ENCODE assay signal across 18 cellular contexts in the genomic region with DNA sequence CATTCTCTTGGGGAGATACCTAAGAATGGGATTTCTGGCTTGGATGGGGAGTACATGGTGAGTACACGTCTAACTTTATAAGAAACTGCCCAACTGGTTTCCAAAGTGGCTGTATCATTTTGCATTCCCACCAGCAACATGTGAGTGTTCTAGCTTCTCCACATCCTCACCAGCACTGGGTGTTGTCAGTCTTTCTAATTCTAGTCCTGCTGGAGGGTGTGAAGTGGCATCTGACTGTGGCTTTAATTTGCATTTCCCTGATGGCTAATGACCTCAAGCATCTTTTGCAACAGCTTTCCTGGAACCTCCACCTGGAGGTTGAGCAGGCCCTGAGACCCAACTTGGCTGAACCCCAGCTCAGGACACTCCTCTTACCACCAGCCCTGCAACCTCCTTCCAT. TPM values are rescaled to one million over a fixed set of nuclear protein-coding genes. Genes with fewer than 3 reads are reported as not detected.
DNase-seq lines count a peak whose midpoint lies in the region; ATAC-seq and TF ChIP-seq lines count a peak whose summit lies in the region.
"Had no signal": no experiment of that assay in that cellular context is flagged by ENCODE, and none has a peak within 500 bp of the region (broad histone marks: within the 10 kb centered on the region; RNA-seq: fewer than 3 reads in every experiment).

No MANE protein-coding gene starts in this region.

- POLR2A ChIA-PET in activated CD4-positive, alpha-beta T cell treated with anti-CD3 and anti-CD28 coated beads for 36 hours (lab: Charles Lee) = interaction anchor here (0.6 to 1.0 kb wide), 2 partner anchors 12 to 200 kb away, joined by 3 to 5 read pairs; no protein-coding TSS in a partner anchor

- H3K27ac ChIP-seq in SJSA1 = no peak overlapping the region
- peak overlapping the region; percentile 54 for H3K27ac ChIP-seq in cingulate gyrus (ENCODE audit: low read depth, low read length)
- H3K27ac ChIP-seq: body of pancreas, foreskin keratinocyte had no signal

- intact Hi-C loops in activated CD4-positive, alpha-beta T cell treated with anti-CD3 and anti-CD28 coated beads for 36 hours (cut with DNase I, micrococcal nuclease) = loop anchor here in 1 of 2 experiments (10.0 kb wide), 1 partner anchor 851 kb away; a partner anchor contains a TSS

- TF ChIP-seq CTCF in GM20000 (IDR thresholded peaks at IDR 0.05; ENCODE audit: extremely low read depth, missing control alignments) = no peak

- CTCF ChIA-PET in activated CD4-positive, alpha-beta T cell treated with anti-CD3 and anti-CD28 coated beads for 36 hours (lab: Charles Lee) = interaction anchor here (0.6 to 9.0 kb wide), 7 partner anchors 12 to 698 kb away, joined by 3 to 270 read pairs (median 3); a partner anchor contains a TSS

- ATAC-seq in activated CD4-positive, alpha-beta T cell treated with anti-CD3 and anti-CD28 coated beads for 36 hours = no peak
- ATAC-seq in stimulated activated memory B cell treated with anti-CD40 and anti-IgM and Interleukin-4, amounts not matched to agents 10 μg/mL and 1 μg/mL and 100 μg/mL, for 72 hours = no peak
- ATAC-seq: body of pancreas, foreskin keratinocyte had no signal

- H3K27ac Mint-ChIP-seq in activated CD4-positive, alpha-beta T cell treated with anti-CD3 and anti-CD28 coated beads for 36 hours = peak overlapping the region; percentile 10
- peak overlapping the region; percentile 91 for H3K27ac Mint-ChIP-seq in stimulated activated memory B cell treated with anti-CD40 and anti-IgM and Interleukin-4, amounts not matched to agents 10 μg/mL and 1 μg/mL and 100 μg/mL, for 72 hours

- peaks cover 11% of the 10 kb centered on the region for H3K36me3 Mint-ChIP-seq in activated CD4-positive, alpha-beta T cell treated with anti-CD3 and anti-CD28 coated beads for 36 hours (ENCODE audit: low read depth)
- peaks cover 7% of the 10 kb centered on the region for H3K36me3 Mint-ChIP-seq in stimulated activated memory B cell treated with anti-CD40 and anti-IgM and Interleukin-4, amounts not matched to agents 10 μg/mL and 1 μg/mL and 100 μg/mL, for 72 hours

- H3K9me3 ChIP-seq in SJSA1 (replicated peaks) = peaks cover 7% of the 10 kb centered on the region
- H3K9me3 ChIP-seq: body of pancreas had no signal

- no peaks in the 10 kb centered on the region for H3K27me3 ChIP-seq in SJSA1 (replicated peaks)
- H3K27me3 ChIP-seq: body of pancreas had no signal

- peaks cover 9% of the 10 kb centered on the region for H3K9me3 Mint-ChIP-seq in activated CD4-positive, alpha-beta T cell treated with anti-CD3 and anti-CD28 coated beads for 36 hours (ENCODE audit: low read depth)
- H3K9me3 Mint-ChIP-seq in stimulated activated memory B cell treated with anti-CD40 and anti-IgM and Interleukin-4, amounts not matched to agents 10 μg/mL and 1 μg/mL and 100 μg/mL, for 72 hours = peaks cover 6% of the 10 kb centered on the region

- no peak overlapping the region for H3K4me3 Mint-ChIP-seq in activated CD4-positive, alpha-beta T cell treated with anti-CD3 and anti-CD28 coated beads for 36 hours
- H3K4me3 Mint-ChIP-seq in stimulated activated memory B cell treated with anti-CD40 and anti-IgM and Interleukin-4, amounts not matched to agents 10 μg/mL and 1 μg/mL and 100 μg/mL, for 72 hours = no peak overlapping the region

- no peak overlapping the region for H3K4me3 ChIP-seq in SJSA1
- H3K4me3 ChIP-seq: body of pancreas had no signal

- peaks cover 46% of the 10 kb centered on the region for H3K4me1 ChIP-seq in SJSA1 (replicated peaks)
- H3K4me1 ChIP-seq: body of pancreas had no signal

- H3K4me1 Mint-ChIP-seq in activated CD4-positive, alpha-beta T cell treated with anti-CD3 and anti-CD28 coated beads for 36 hours = peaks cover 38% of the 10 kb centered on the region
- peaks cover 79% of the 10 kb centered on the region for H3K4me1 Mint-ChIP-seq in stimulated activated memory B cell treated with anti-CD40 and anti-IgM and Interleukin-4, amounts not matched to agents 10 μg/mL and 1 μg/mL and 100 μg/mL, for 72 hours

- DNase-seq in activated CD4-positive, alpha-beta T cell treated with anti-CD3 and anti-CD28 coated beads for 36 hours = no peak
- no peak for DNase-seq in activated CD4-positive, alpha-beta T cell treated with anti-CD3 and anti-CD28 coated beads, Interleukin-2, amount 50 U/mL, for 4 hours
- peak; percentile 72 to 82 for DNase-seq in SJSA1 (ENCODE audit: low read depth in 1 of 2, low spot score in 2 of 2)
- DNase-seq in NCI-H2227 (lab: John Stamatoyannopoulos, UW; ENCODE audit: unreplicated experiment) = no peak
- no peak for DNase-seq in GM20000 (ENCODE audit: low spot score)
- DNase-seq in GF-D8 (lab: John Stamatoyannopoulos, UW) = no peak
- DNase-seq: activated naive CD4-positive, alpha-beta T cell treated with anti-CD3 and anti-CD28 coated beads, Interleukin-2, amount 50 U/mL, for 16 hours; body of pancreas; foreskin keratinocyte; NCI-H1048; NCI-H2107; NCI-H526 treated with DMSO at 0.1 percent for 48 hours; SIG-M5; stimulated activated CD8-positive, alpha-beta memory T cell treated with anti-CD3 and anti-CD28 coated beads, Interleukin-4, amount 100 ng/mL, for 48 hours had no signal

- H3K27me3 Mint-ChIP-seq in activated CD4-positive, alpha-beta T cell treated with anti-CD3 and anti-CD28 coated beads for 36 hours = no peaks in the 10 kb centered on the region
- no peaks in the 10 kb centered on the region for H3K27me3 Mint-ChIP-seq in stimulated activated memory B cell treated with anti-CD40 and anti-IgM and Interleukin-4, amounts not matched to agents 10 μg/mL and 1 μg/mL and 100 μg/mL, for 72 hours

- H3K36me3 ChIP-seq in SJSA1 = no peaks in the 10 kb centered on the region; the same call in 1 of the 2 replicates

RNA-seq across cellular contexts. Expression of a gene that starts 17.8 kb away (rescaled TPM):
- total RNA-seq in activated CD4-positive, alpha-beta T cell treated with anti-CD3 and anti-CD28 coated beads for 36 hours = 10 to 100 TPM; 31.0 to 36.9 TPM
- total RNA-seq in SJSA1 (2014; rRNA removed; shearing (Covaris generic)) = 2.1 and 2.9 TPM in 2 replicates

RNA-seq across cellular contexts. Expression of a gene that starts 18.0 kb away (rescaled TPM):
- under 1 TPM; 0.21 to 0.28 TPM for total RNA-seq in activated CD4-positive, alpha-beta T cell treated with anti-CD3 and anti-CD28 coated beads for 36 hours
- 225 and 311 TPM in 2 replicates for total RNA-seq in SJSA1 (2014; rRNA removed; shearing (Covaris generic))
- total RNA-seq: A172, foreskin keratinocyte, kidney epithelial cell had no signal

RNA-seq across cellular contexts. Expression of a gene that starts 53.5 kb away (rescaled TPM):
- 10 to 100 TPM; 67.3 to 83.8 TPM for total RNA-seq in activated CD4-positive, alpha-beta T cell treated with anti-CD3 and anti-CD28 coated beads for 36 hours
- total RNA-seq in SJSA1 (2014; rRNA removed; shearing (Covaris generic)) = 86.7 and 135 TPM in 2 replicates

RNA-seq across cellular contexts. Expression of a gene that starts 54.9 kb away (rescaled TPM):
- total RNA-seq in activated CD4-positive, alpha-beta T cell treated with anti-CD3 and anti-CD28 coated beads for 36 hours = 10 to 100 TPM; 69.3 to 87.1 TPM
- 48.8 and 57.3 TPM in 2 replicates for total RNA-seq in SJSA1 (2014; rRNA removed; shearing (Covaris generic))

Comparison
In these comparisons a context has a peak if more than half of its experiments do, and no peak if none do; other contexts are left out.
1. DNase-seq: peak in SJSA1 (2 of 2); none in activated CD4-positive, alpha-beta T cell treated with anti-CD3 and anti-CD28 coated beads for 36 hours (single experiment), activated CD4-positive, alpha-beta T cell treated with anti-CD3 and anti-CD28 coated beads, Interleukin-2, amount 50 U/mL, for 4 hours (0 of 2), NCI-H2227 (single experiment), GM20000 (single experiment) and GF-D8 (single experiment).
2. RNA of a gene that starts 18.0 kb away (total RNA-seq): 225 to 311 TPM in SJSA1; 0.21 to 0.28 TPM in activated CD4-positive, alpha-beta T cell treated with anti-CD3 and anti-CD28 coated beads for 36 hours; every median in the first group is over 100 times any median in the second.